35 cellular contexts compared by ENCODE assay signal in genomic region chr13:78197231-78197630, GRCh38.
"Had no signal": no experiment of that assay in that cellular context is flagged by ENCODE, and none has a peak within 500 bp of the region (broad histone marks: within the 10 kb centered on the region; RNA-seq: fewer than 3 reads in every experiment).

No MANE protein-coding gene starts in this region.

- ATAC-seq: activated CD4-positive, CD25-positive, alpha-beta regulatory T cell treated with anti-CD3 and anti-CD28 coated beads, Interleukin-2, amount 50 U/mL, for 24 hours; esophagus mucosa; heart left ventricle; left colon; naive thymus-derived CD4-positive, alpha-beta T cell; pancreas; stimulated activated memory B cell treated with anti-CD40 and anti-IgM and Interleukin-4, amounts not matched to agents 10 μg/mL and 1 μg/mL and 100 μg/mL, for 72 hours had no signal

- H3K9me3 Mint-ChIP-seq: activated naive CD4-positive, alpha-beta T cell treated with anti-CD3 and anti-CD28 coated beads, Interleukin-2, amount 10 ng/mL, durations not matched to agents 7 days and 5 days; activated naive CD8-positive, alpha-beta T cell treated with anti-CD3 and anti-CD28 coated beads, Interleukin-2, amount 10 ng/mL, durations not matched to agents 7 days and 5 days; mesothelial cell of epicardium; naive thymus-derived CD4-positive, alpha-beta T cell; stimulated activated memory B cell treated with anti-CD40 and anti-IgM and Interleukin-4, amounts not matched to agents 10 μg/mL and 1 μg/mL and 100 μg/mL, for 72 hours had no signal

- H3K4me1 Mint-ChIP-seq: activated naive CD4-positive, alpha-beta T cell treated with anti-CD3 and anti-CD28 coated beads, Interleukin-2, amount 10 ng/mL, durations not matched to agents 7 days and 5 days; activated naive CD8-positive, alpha-beta T cell treated with anti-CD3 and anti-CD28 coated beads, Interleukin-2, amount 10 ng/mL, durations not matched to agents 7 days and 5 days; immature natural killer cell; naive thymus-derived CD4-positive, alpha-beta T cell; stimulated activated memory B cell treated with anti-CD40 and anti-IgM and Interleukin-4, amounts not matched to agents 10 μg/mL and 1 μg/mL and 100 μg/mL, for 72 hours had no signal

- H3K4me3 ChIP-seq: ascending aorta, coronary artery, dorsolateral prefrontal cortex, heart left ventricle, pancreas, prostate gland, sigmoid colon, stomach, thyroid gland had no signal

- H3K27me3 Mint-ChIP-seq: activated naive CD4-positive, alpha-beta T cell treated with anti-CD3 and anti-CD28 coated beads, Interleukin-2, amount 10 ng/mL, durations not matched to agents 7 days and 5 days; activated naive CD8-positive, alpha-beta T cell treated with anti-CD3 and anti-CD28 coated beads, Interleukin-2, amount 10 ng/mL, durations not matched to agents 7 days and 5 days; stimulated activated memory B cell treated with anti-CD40 and anti-IgM and Interleukin-4, amounts not matched to agents 10 μg/mL and 1 μg/mL and 100 μg/mL, for 72 hours had no signal

- H3K36me3 ChIP-seq: ascending aorta, heart left ventricle, pancreas, prostate gland, sigmoid colon, stomach, thyroid gland, WERI-Rb-1 had no signal

- H3K4me3 Mint-ChIP-seq: activated naive CD4-positive, alpha-beta T cell treated with anti-CD3 and anti-CD28 coated beads, Interleukin-2, amount 10 ng/mL, durations not matched to agents 7 days and 5 days; activated naive CD8-positive, alpha-beta T cell treated with anti-CD3 and anti-CD28 coated beads, Interleukin-2, amount 10 ng/mL, durations not matched to agents 7 days and 5 days; brain; immature natural killer cell; mesothelial cell of epicardium; naive thymus-derived CD4-positive, alpha-beta T cell; stimulated activated memory B cell treated with anti-CD40 and anti-IgM and Interleukin-4, amounts not matched to agents 10 μg/mL and 1 μg/mL and 100 μg/mL, for 72 hours had no signal

- H3K27me3 ChIP-seq: ascending aorta, dorsolateral prefrontal cortex, pancreas, stomach, thyroid gland had no signal

- H3K27ac Mint-ChIP-seq: activated naive CD4-positive, alpha-beta T cell treated with anti-CD3 and anti-CD28 coated beads, Interleukin-2, amount 10 ng/mL, durations not matched to agents 7 days and 5 days; activated naive CD8-positive, alpha-beta T cell treated with anti-CD3 and anti-CD28 coated beads, Interleukin-2, amount 10 ng/mL, durations not matched to agents 7 days and 5 days; immature natural killer cell; mesothelial cell of epicardium; naive thymus-derived CD4-positive, alpha-beta T cell; stimulated activated memory B cell treated with anti-CD40 and anti-IgM and Interleukin-4, amounts not matched to agents 10 μg/mL and 1 μg/mL and 100 μg/mL, for 72 hours had no signal

- H3K36me3 Mint-ChIP-seq: activated naive CD4-positive, alpha-beta T cell treated with anti-CD3 and anti-CD28 coated beads, Interleukin-2, amount 10 ng/mL, durations not matched to agents 7 days and 5 days; activated naive CD8-positive, alpha-beta T cell treated with anti-CD3 and anti-CD28 coated beads, Interleukin-2, amount 10 ng/mL, durations not matched to agents 7 days and 5 days; brain; immature natural killer cell; mesothelial cell of epicardium; naive thymus-derived CD4-positive, alpha-beta T cell; stimulated activated memory B cell treated with anti-CD40 and anti-IgM and Interleukin-4, amounts not matched to agents 10 μg/mL and 1 μg/mL and 100 μg/mL, for 72 hours had no signal

- H3K27ac ChIP-seq: ascending aorta, coronary artery, dorsolateral prefrontal cortex, heart left ventricle, pancreas, prostate gland, sigmoid colon, stomach, thyroid gland, WERI-Rb-1 had no signal

- H3K9me3 ChIP-seq: ascending aorta, heart left ventricle, pancreas, prostate gland, sigmoid colon, stomach, thyroid gland had no signal

- DNase-seq: activated CD4-positive, alpha-beta T cell treated with anti-CD3 and anti-CD28 coated beads for 48 hours; activated CD4-positive, alpha-beta T cell treated with anti-CD3 and anti-CD28 coated beads, Interleukin-2, amount 50 U/mL, for 48 hours; activated CD8-positive, alpha-beta memory T cell treated with anti-CD3 and anti-CD28 coated beads for 24 hours; activated gamma-delta T cell; activated naive CD4-positive, alpha-beta T cell treated with anti-CD3 and anti-CD28 coated beads, Interleukin-2, amount 10 ng/mL, durations not matched to agents 7 days and 5 days; activated naive CD8-positive, alpha-beta T cell treated with anti-CD3 and anti-CD28 coated beads, Interleukin-2, amount 10 ng/mL, durations not matched to agents 7 days and 5 days; activated T-cell treated with anti-CD3 and anti-CD28 coated beads, Interleukin-2, amount 50 U/mL, for 1 hour; dorsolateral prefrontal cortex; effector memory CD4-positive, alpha-beta T cell; foreskin fibroblast; heart left ventricle; hypothalamus; immature natural killer cell; kidney; left colon; naive thymus-derived CD4-positive, alpha-beta T cell; nucleus accumbens; pancreas; sigmoid colon; small intestine; stimulated activated CD4-positive, alpha-beta T cell treated with anti-CD3 and anti-CD28 coated beads, Interleukin-1b, Interleukin-23, amount 100 ng/mL, for 48 hours; stimulated activated CD4-positive, alpha-beta T cell treated with anti-CD3 and anti-CD28 coated beads, Interleukin-4, amount 100 ng/mL, for 4 hours; stimulated activated CD8-positive, alpha-beta memory T cell treated with anti-CD3 and anti-CD28 coated beads, Interleukin-4, amount 100 ng/mL, for 48 hours; stomach; T1000; thyroid gland; WERI-Rb-1 had no signal

- FAIRE-seq: kidney, pancreas, small intestine had no signal
